Comparison of ENCODE assay signal across 1 cellular context in genomic region chr12:52698634-52699340, GRCh38.
TF ChIP-seq lines count a peak whose summit lies in the region.

No MANE protein-coding gene starts in this region.

TF ChIP-seq in WTC11, 78 proteins besides CTCF, POLR2A, EP300 and RAD21 (continued from another document):
- TF ChIP-seq ATF2 (CRISPR knock-in tag; IDR thresholded peaks at IDR 0.05; ENCODE audit: borderline replicate concordance, low read depth) (no peak), NFYB (CRISPR knock-in tag; conservative IDR thresholded peaks at IDR 0.05; ENCODE audit: low read depth) (no peak), ESRRA (CRISPR knock-in tag; IDR thresholded peaks at IDR 0.05; ENCODE audit: borderline replicate concordance) (no peak), USF2 (CRISPR knock-in tag; IDR thresholded peaks at IDR 0.05) (peak; percentile 26; the same call in 1 of the 2 replicates)
